In genomic region chr2:200922439-200922838, GRCh38 we compare ENCODE assay signal across 16 cellular contexts.
"Had no signal": no experiment of that assay in that cellular context is flagged by ENCODE, and none has a peak within 500 bp of the region (broad histone marks: within the 10 kb centered on the region; RNA-seq: fewer than 3 reads in every experiment).

No MANE protein-coding gene starts in this region.

- H3K27ac ChIP-seq: colonic mucosa, gastroesophageal sphincter, heart right ventricle, prostate gland, skin epidermis, suprapubic skin had no signal

- H3K4me3 ChIP-seq: colonic mucosa, gastroesophageal sphincter, heart right ventricle, prostate gland, skin epidermis, suprapubic skin had no signal

- H3K4me1 ChIP-seq: colonic mucosa, gastroesophageal sphincter, heart right ventricle, prostate gland, suprapubic skin had no signal

- DNase-seq: activated CD4-positive, alpha-beta T cell treated with anti-CD3 and anti-CD28 coated beads for 1 hour; activated naive CD4-positive, alpha-beta T cell treated with anti-CD3 and anti-CD28 coated beads, Interleukin-2, amount 50 U/mL, for 16 hours; amniotic stem cell; colonic mucosa; heart right ventricle; right cardiac atrium; stimulated activated CD4-positive, alpha-beta T cell treated with anti-CD3 and anti-CD28 coated beads, Interleukin-15, amount 100 ng/mL, for 24 hours; stimulated activated CD4-positive, alpha-beta T cell treated with anti-CD3 and anti-CD28 coated beads, Interleukin-4, amount 100 ng/mL, for 1 hour; stimulated activated naive CD4-positive, alpha-beta T cell; SW 1271; T1000; trophoblast cell had no signal

- H3K27me3 ChIP-seq: colonic mucosa, gastroesophageal sphincter, heart right ventricle, suprapubic skin had no signal

- H3K9me3 ChIP-seq: colonic mucosa, gastroesophageal sphincter, heart right ventricle, prostate gland, suprapubic skin had no signal

- ATAC-seq: gastroesophageal sphincter, heart right ventricle, right cardiac atrium had no signal
